ENCODE assay signal across 27 cellular contexts in the genomic region with DNA sequence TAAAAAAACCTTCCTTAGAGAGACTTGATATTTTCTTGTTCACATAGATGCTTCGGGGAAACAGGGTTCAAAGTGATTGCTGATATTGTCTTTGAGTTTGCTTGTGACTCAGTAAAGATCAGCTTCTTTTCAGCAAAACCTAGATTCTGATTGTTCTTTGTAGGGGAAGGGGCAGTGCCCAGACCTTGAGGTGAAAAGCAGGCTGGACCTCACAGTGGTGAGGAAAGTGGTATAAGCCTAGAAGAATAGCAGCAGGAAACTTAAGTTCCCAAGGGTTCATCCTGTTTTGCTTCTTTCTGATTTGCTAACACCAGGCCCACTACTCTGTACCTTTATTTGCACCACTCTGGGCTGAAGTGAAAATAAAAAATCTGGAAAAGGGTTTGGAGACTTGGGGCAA.
"Had no signal": no experiment of that assay in that cellular context is flagged by ENCODE, and none has a peak within 500 bp of the region (broad histone marks: within the 10 kb centered on the region; RNA-seq: fewer than 3 reads in every experiment).

No MANE protein-coding gene starts in this region.

- DNase-seq: cortex of kidney; dorsolateral prefrontal cortex; effector CD4-positive, alpha-beta T cell; hypothalamus; immature natural killer cell; islet precursor cell; kidney glomerular epithelial cell; left colon; left ventricle myocardium inferior; lower lobe of right lung; naive thymus-derived CD8-positive, alpha-beta T cell; nephron progenitor cell; occipital lobe; ovary; posterior cingulate gyrus; stimulated activated CD4-positive, alpha-beta T cell treated with anti-CD3 and anti-CD28 coated beads, Interleukin-12 subunit alpha, Interleukin-12 subunit beta, amount 100 ng/mL, for 4 hours; stimulated activated CD4-positive, alpha-beta T cell treated with anti-CD3 and anti-CD28 coated beads, Interleukin-1b, Interleukin-23, amount 100 ng/mL, for 48 hours; stimulated activated CD4-positive, alpha-beta T cell treated with anti-CD3 and anti-CD28 coated beads, Interleukin-4, amount 100 ng/mL, for 1 hour; stimulated activated CD8-positive, alpha-beta memory T cell treated with anti-CD3 and anti-CD28 coated beads, Interleukin-4, amount 100 ng/mL, for 48 hours; stimulated activated naive CD4-positive, alpha-beta T cell treated with Interleukin-2 at 50 U/mL for 16 hours; stomach; thyroid gland; trophoblast cell had no signal

- H3K4me1 ChIP-seq: left ventricle myocardium inferior, lower lobe of right lung, stomach, thyroid gland, vagina had no signal

- FAIRE-seq: frontal cortex had no signal

- H3K9me3 ChIP-seq: lower lobe of right lung, thyroid gland had no signal

- H3K4me1 Mint-ChIP-seq: nephron progenitor cell had no signal

- H3K4me3 Mint-ChIP-seq: immature natural killer cell; naive thymus-derived CD8-positive, alpha-beta T cell; nephron progenitor cell had no signal

- H3K27me3 Mint-ChIP-seq: naive thymus-derived CD8-positive, alpha-beta T cell had no signal

- ATAC-seq: left colon; lower lobe of right lung; naive thymus-derived CD8-positive, alpha-beta T cell; sciatic nerve had no signal

- H3K9me3 Mint-ChIP-seq: immature natural killer cell had no signal

- H3K27me3 ChIP-seq: dorsolateral prefrontal cortex, ovary, stomach, thyroid gland, vagina had no signal

- H3K27ac ChIP-seq: dorsolateral prefrontal cortex, left ventricle myocardium inferior, lower lobe of right lung, ovary, stomach, thyroid gland, vagina had no signal

- H3K36me3 ChIP-seq: ovary had no signal

- H3K27ac Mint-ChIP-seq: immature natural killer cell, nephron progenitor cell had no signal

- H3K4me3 ChIP-seq: dorsolateral prefrontal cortex, left ventricle myocardium inferior, lower lobe of right lung, ovary, smooth muscle cell, stomach, thyroid gland, vagina had no signal

- H3K4me2 ChIP-seq: smooth muscle cell had no signal
